12 cellular contexts compared by ENCODE assay signal in genomic region chr21:44897326-44898010, GRCh38. TPM values are rescaled to one million over a fixed set of nuclear protein-coding genes. Genes with fewer than 3 reads are reported as not detected.
DNase-seq lines count a peak whose midpoint lies in the region; ATAC-seq and TF ChIP-seq lines count a peak whose summit lies in the region.
"Had no signal": no experiment of that assay in that cellular context is flagged by ENCODE, and none has a peak within 500 bp of the region (broad histone marks: within the 10 kb centered on the region; RNA-seq: fewer than 3 reads in every experiment).

No MANE protein-coding gene starts in this region.

- H3K4me3 Mint-ChIP-seq in GM23338 = no peak overlapping the region
- H3K4me3 Mint-ChIP-seq in naive thymus-derived CD4-positive, alpha-beta T cell = no peak overlapping the region

- no peak overlapping the region for H3K27ac ChIP-seq in GM23338 (ENCODE audit: low read depth)
- peak overlapping the region; percentile 7 for H3K27ac ChIP-seq in naive thymus-derived CD4-positive, alpha-beta T cell (ENCODE audit: low read depth, low read length)
- H3K27ac ChIP-seq: GM23248 had no signal

- H2AFZ ChIP-seq in GM23338 = no peak overlapping the region
- H2AFZ ChIP-seq: GM23248 had no signal

- no peaks in the 10 kb centered on the region for H3K27me3 ChIP-seq in GM23338 (ENCODE audit: insufficient read depth)
- peaks cover 12% of the 10 kb centered on the region for H3K27me3 ChIP-seq in NT2/D1 (ENCODE audit: insufficient read depth, insufficient read length)
- no peaks in the 10 kb centered on the region for H3K27me3 ChIP-seq in naive thymus-derived CD4-positive, alpha-beta T cell (ENCODE audit: control insufficient read depth in 2 of 2, insufficient read depth in 2 of 2, low read length in 2 of 2)

- no peak overlapping the region for H3K27ac Mint-ChIP-seq in GM23338
- peak overlapping the region in 4 of 9 donors; percentile 21 to 59 (median 27) for H3K27ac Mint-ChIP-seq in naive thymus-derived CD4-positive, alpha-beta T cell

- H3K4me2 ChIP-seq in GM23338 = no peak overlapping the region

- no peaks in the 10 kb centered on the region for H3K36me3 ChIP-seq in GM23338 (ENCODE audit: insufficient read depth)
- H3K36me3 ChIP-seq in NT2/D1 (ENCODE audit: insufficient read depth, insufficient read length, low read length) = no peaks in the 10 kb centered on the region
- H3K36me3 ChIP-seq in naive thymus-derived CD4-positive, alpha-beta T cell (ENCODE audit: control insufficient read depth in 2 of 3, insufficient read depth in 3 of 3, low read length in 3 of 3) = peaks cover 30 to 92% (median 51%) of the 10 kb centered on the region in 3 experiments

- H3K36me3 Mint-ChIP-seq in GM23338 (ENCODE audit: low read depth) = no peaks in the 10 kb centered on the region
- peaks cover under 1 to 37% (median 20%) of the 10 kb centered on the region in 5 donors for H3K36me3 Mint-ChIP-seq in naive thymus-derived CD4-positive, alpha-beta T cell

- peak; percentile 88 for ATAC-seq in GM23338
- peak; percentile 75 for ATAC-seq in naive thymus-derived CD4-positive, alpha-beta T cell

- no peak for TF ChIP-seq CTCF in GM23338 (conservative IDR thresholded peaks at IDR 0.05; ENCODE audit: low read depth in 2 of 2)

- CTCF ChIA-PET in naive thymus-derived CD4-positive, alpha-beta T cell (lab: Charles Lee) = interaction anchor here (0.7 to 8.4 kb wide), 6 partner anchors 13 to 241 kb away, joined by 3 to 95 read pairs (median 4); partner anchors contain the start of gene UBE2G2

- H3K9ac ChIP-seq in NT2/D1 (ENCODE audit: insufficient read length, low read depth) = no peak overlapping the region
- H3K9ac ChIP-seq: GM23248 had no signal

- H3K79me2 ChIP-seq in GM23338 (replicated peaks; ENCODE audit: insufficient read depth) = no peaks in the 10 kb centered on the region

- no peaks in the 10 kb centered on the region for H3K9me3 ChIP-seq in NT2/D1 (ENCODE audit: insufficient read depth, low read length)
- H3K9me3 ChIP-seq in naive thymus-derived CD4-positive, alpha-beta T cell (ENCODE audit: control insufficient read depth in 2 of 3, low read length in 3 of 3) = no peaks in the 10 kb centered on the region

- H4K20me1 ChIP-seq in GM23338 (replicated peaks; ENCODE audit: insufficient read depth) = no peaks in the 10 kb centered on the region

- POLR2A ChIA-PET in naive thymus-derived CD4-positive, alpha-beta T cell (lab: Charles Lee) = interaction anchor here (0.9 to 6.3 kb wide), 11 partner anchors 9 to 80 kb away, joined by 3 to 35 read pairs (median 5); partner anchors contain the start of gene SUMO3

- intact Hi-C loops in naive thymus-derived CD4-positive, alpha-beta T cell (cut with micrococcal nuclease) = no loop called here

- DNase-seq in GM23338 (ENCODE audit: low spot score) (no peak), NT2/D1 (ENCODE audit: low read depth, low spot score) (peak; percentile 61), ecto neural progenitor cell (ENCODE audit: low spot score) (peak; percentile 70), SK-N-DZ (ENCODE audit: low spot score) (no peak), NCI-H446 treated with DMSO at 0.1 percent for 48 hours (lab: John Stamatoyannopoulos, UW) (no peak), AG20443 (ENCODE audit: low spot score) (no peak)
- DNase-seq in naive thymus-derived CD4-positive, alpha-beta T cell = no peak
- DNase-seq: GM23248; hypothalamus; NCI-H1436; NK-92 treated with Interleukin-12 subunit alpha and Interleukin-12 subunit beta, amount 100 ng/mL, for 24 hours; substantia nigra had no signal

- peaks cover 6% of the 10 kb centered on the region for H3F3A ChIP-seq in GM23338 (replicated peaks; ENCODE audit: low read depth)

- no peaks in the 10 kb centered on the region for H3K9me3 Mint-ChIP-seq in GM23338
- H3K9me3 Mint-ChIP-seq in naive thymus-derived CD4-positive, alpha-beta T cell = no peaks in the 10 kb centered on the region

- H3K4me3 ChIP-seq in GM23338 = no peak overlapping the region
- no peak overlapping the region for H3K4me3 ChIP-seq in NT2/D1 (ENCODE audit: insufficient read length, low read depth)
- H3K4me3 ChIP-seq in naive thymus-derived CD4-positive, alpha-beta T cell (ENCODE audit: low read length) = no peak overlapping the region
- H3K4me3 ChIP-seq: GM23248 had no signal

- H3K4me1 ChIP-seq in GM23338 (ENCODE audit: insufficient read depth) (no peaks in the 10 kb centered on the region), NT2/D1 (ENCODE audit: insufficient read depth, insufficient read length) (peaks cover 39% of the 10 kb centered on the region)
- peaks cover 7 to 11% of the 10 kb centered on the region in 2 donors for H3K4me1 ChIP-seq in naive thymus-derived CD4-positive, alpha-beta T cell (ENCODE audit: control insufficient read depth in 2 of 2, insufficient read depth in 2 of 2, low read length in 2 of 2)

- peaks cover 13% of the 10 kb centered on the region for H3K27me3 Mint-ChIP-seq in GM23338 (ENCODE audit: insufficient read depth, low read depth, poor library complexity)
- H3K27me3 Mint-ChIP-seq in naive thymus-derived CD4-positive, alpha-beta T cell = no peaks in the 10 kb centered on the region

- H3K9me2 ChIP-seq in GM23338 (ENCODE audit: insufficient read depth) = no peaks in the 10 kb centered on the region

- peaks cover 7% of the 10 kb centered on the region for H3K4me1 Mint-ChIP-seq in GM23338
- H3K4me1 Mint-ChIP-seq in naive thymus-derived CD4-positive, alpha-beta T cell = peaks cover 11 to 27% (median 18%) of the 10 kb centered on the region in 7 donors

TF ChIP-seq in GM23338, 12 proteins besides CTCF, POLR2A, EP300 and RAD21:
- TF ChIP-seq ZNF331 (CRISPR knock-in tag; IDR thresholded peaks at IDR 0.05; ENCODE audit: low read depth) = no peak

RNA-seq across cellular contexts. Expression of gene ITGB2, which starts 23.2 kb away (rescaled TPM):
- total RNA-seq in GM23338 (2014; rRNA removed; shearing (Covaris generic)) = 0.63 TPM in 1 of 2 replicates, not detected in the other
- 0.40 and 0.44 TPM in 2 replicates for polyA plus RNA-seq in GM23338 (2016; fragmentation: Nextera tagmentation; extraction: Ambion mirVana)
- total RNA-seq in naive thymus-derived CD4-positive, alpha-beta T cell = 100 to 1,000 TPM; 280 to 877 (median 371) TPM
- 100 to 1,000 TPM; 459 to 768 TPM for polyA plus RNA-seq in naive thymus-derived CD4-positive, alpha-beta T cell
- polyA plus RNA-seq in SK-N-DZ (2014; cell fraction: cytosol; rRNA removed) = 0.07 TPM in 1 of 2 replicates, not detected in the other
- 0.13 TPM in 1 of 2 replicates, not detected in the other for polyA plus RNA-seq in SK-N-DZ (2014; cell fraction: nucleus; rRNA removed)

RNA-seq across cellular contexts. Expression of gene PTTG1IP, which starts 24.0 kb away (rescaled TPM):
- total RNA-seq in GM23338 (2014; rRNA removed; shearing (Covaris generic)) = 168 and 172 TPM in 2 replicates
- 96.0 and 99.9 TPM in 2 replicates for polyA plus RNA-seq in GM23338 (2016; fragmentation: Nextera tagmentation; extraction: Ambion mirVana)
- 100 to 1,000 TPM in 2 of 5 experiments, 10 to 100 TPM in 3; 83.8 to 122 (median 95.6) TPM for total RNA-seq in naive thymus-derived CD4-positive, alpha-beta T cell
- polyA plus RNA-seq in naive thymus-derived CD4-positive, alpha-beta T cell = 10 to 100 TPM; 60.9 to 79.8 TPM
- 183 and 199 TPM in 2 replicates for polyA plus RNA-seq in SK-N-DZ (2014; cell fraction: cytosol; rRNA removed)
- polyA plus RNA-seq in SK-N-DZ (2014; cell fraction: nucleus; rRNA removed) = 130 and 133 TPM in 2 replicates

RNA-seq across cellular contexts. Expression of gene SLX9, which starts 42.4 kb away (rescaled TPM):
- total RNA-seq in GM23338 (2014; rRNA removed; shearing (Covaris generic)) = 36.3 and 41.5 TPM in 2 replicates
- polyA plus RNA-seq in GM23338 (2016; fragmentation: Nextera tagmentation; extraction: Ambion mirVana) = 46.9 and 48.0 TPM in 2 replicates
- total RNA-seq in naive thymus-derived CD4-positive, alpha-beta T cell = 10 to 100 TPM; 17.8 to 46.4 (median 20.6) TPM
- 10 to 100 TPM; 13.2 to 14.9 TPM for polyA plus RNA-seq in naive thymus-derived CD4-positive, alpha-beta T cell
- 17.1 and 23.9 TPM in 2 replicates for polyA plus RNA-seq in SK-N-DZ (2014; cell fraction: cytosol; rRNA removed)
- polyA plus RNA-seq in SK-N-DZ (2014; cell fraction: nucleus; rRNA removed) = 12.7 and 14.2 TPM in 2 replicates

Comparison
In these comparisons a context has a peak if more than half of its experiments do, and no peak if none do; other contexts are left out.
1. DNase-seq: peak in NT2/D1 (single experiment) and ecto neural progenitor cell (single experiment); none in GM23338 (single experiment), naive thymus-derived CD4-positive, alpha-beta T cell (0 of 9), SK-N-DZ (single experiment), NCI-H446 treated with DMSO at 0.1 percent for 48 hours (single experiment) and AG20443 (single experiment).
2. RNA of gene ITGB2, which starts 23.2 kb away (total RNA-seq): 280 to 877 TPM in naive thymus-derived CD4-positive, alpha-beta T cell; 0.63 TPM in GM23338; every median in the first group is over 100 times any median in the second.